ENCODE assay signal across 11 cellular contexts in the genomic region with DNA sequence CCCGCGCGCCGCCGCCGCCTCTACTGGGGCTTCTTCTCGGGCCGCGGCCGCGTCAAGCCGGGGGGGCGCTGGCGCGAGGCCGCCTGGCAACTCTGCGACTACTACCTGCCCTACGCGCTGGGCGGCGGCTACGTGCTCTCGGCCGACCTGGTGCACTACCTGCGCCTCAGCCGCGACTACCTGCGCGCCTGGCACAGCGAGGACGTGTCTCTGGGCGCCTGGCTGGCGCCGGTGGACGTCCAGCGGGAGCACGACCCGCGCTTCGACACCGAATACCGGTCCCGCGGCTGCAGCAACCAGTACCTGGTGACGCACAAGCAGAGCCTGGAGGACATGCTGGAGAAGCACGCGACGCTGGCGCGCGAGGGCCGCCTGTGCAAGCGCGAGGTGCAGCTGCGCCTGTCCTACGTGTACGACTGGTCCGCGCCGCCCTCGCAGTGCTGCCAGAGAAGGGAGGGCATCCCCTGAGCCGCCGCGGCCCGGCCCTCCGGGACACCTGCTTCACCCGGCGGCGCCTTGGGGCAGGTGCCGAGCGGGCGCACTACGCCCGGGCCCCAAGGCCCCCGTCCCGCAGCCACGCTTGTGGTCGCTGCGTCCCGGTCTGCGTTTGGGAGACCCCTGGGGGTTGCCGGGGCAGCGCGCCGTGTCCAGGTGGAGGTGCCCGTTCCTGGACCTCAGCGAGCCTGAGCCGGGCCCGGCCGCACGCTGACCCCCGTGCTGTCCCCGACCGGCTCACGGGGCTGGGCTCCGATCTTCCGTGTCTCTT. TPM values are rescaled to one million over a fixed set of nuclear protein-coding genes. Genes with fewer than 3 reads are reported as not detected.
DNase-seq lines count a peak whose midpoint lies in the region; ATAC-seq, FAIRE-seq and TF ChIP-seq lines count a peak whose summit lies in the region.
"Had no signal": no experiment of that assay in that cellular context is flagged by ENCODE, and none has a peak within 500 bp of the region (broad histone marks: within the 10 kb centered on the region; RNA-seq: fewer than 3 reads in every experiment).

No MANE protein-coding gene starts in this region.

- H3K4me3 ChIP-seq in keratinocyte (ENCODE audit: control insufficient read depth in 2 of 3, extremely low read depth in 1 of 3, insufficient read depth in 2 of 3, low read depth in 1 of 3, low read length in 3 of 3): no peak overlapping the region
- H3K4me3 ChIP-seq: body of pancreas had no signal

- H3K9ac ChIP-seq in keratinocyte (ENCODE audit: control insufficient read depth, extremely low read depth, insufficient read depth, low read length): no peak overlapping the region

- no peaks in the 10 kb centered on the region for H3K9me1 ChIP-seq in keratinocyte (ENCODE audit: control insufficient read depth, extremely low read depth, insufficient read depth, low read length)

- POLR2A ChIA-PET in WTC11 (lab: Charles Lee): no interaction called here

- peaks cover 31% of the 10 kb centered on the region for H3K36me3 Mint-ChIP-seq in T-helper 2 cell treated with Interferon-gamma antibody and Interleukin-4, amounts not matched to agents 5 μg/mL and 100 μg/mL, for 36 hours (ENCODE audit: low read depth)
- H3K36me3 Mint-ChIP-seq in WTC11: peaks cover 10% of the 10 kb centered on the region

- DNase-seq in T-helper 2 cell treated with Interferon-gamma antibody and Interleukin-4, amounts not matched to agents 5 μg/mL and 100 μg/mL, for 36 hours (ENCODE audit: low spot score): no peak
- DNase-seq in T-helper 2 cell (no peak), WTC11 (ENCODE audit: low spot score) (no peak), keratinocyte (ENCODE audit: low read depth, low spot score) (no peak), DMS114 treated with DMSO at 0.1 percent for 48 hours (lab: John Stamatoyannopoulos, UW; ENCODE audit: unreplicated experiment) (no peak), DMS53 treated with DMSO at 0.1 percent for 48 hours (lab: John Stamatoyannopoulos, UW; ENCODE audit: unreplicated experiment) (no peak), EL (no peak)
- DNase-seq in stimulated activated naive CD8-positive, alpha-beta T cell treated with anti-CD3 and anti-CD28 coated beads, Interleukin-15, amount 100 ng/mL, for 72 hours: no peak
- DNase-seq: left cardiac atrium, SHP77 treated with DMSO at 0.1 percent for 48 hours had no signal

- H3K27ac ChIP-seq in keratinocyte (ENCODE audit: control insufficient read depth, insufficient read depth, low read length): peak overlapping the region; percentile 14
- H3K27ac ChIP-seq: body of pancreas had no signal

- no peaks in the 10 kb centered on the region for H4K20me1 ChIP-seq in keratinocyte (ENCODE audit: control insufficient read depth, extremely low read depth, insufficient read depth, low read length)

- H2AFZ ChIP-seq in keratinocyte (ENCODE audit: control insufficient read depth, low read length): no peak overlapping the region

- H3K27ac Mint-ChIP-seq in T-helper 2 cell treated with Interferon-gamma antibody and Interleukin-4, amounts not matched to agents 5 μg/mL and 100 μg/mL, for 36 hours: peak overlapping the region; percentile 85
- no peak overlapping the region for H3K27ac Mint-ChIP-seq in WTC11
- H3K27ac Mint-ChIP-seq in stimulated activated naive CD8-positive, alpha-beta T cell treated with anti-CD3 and anti-CD28 coated beads, Interleukin-15, amount 100 ng/mL, for 72 hours: peak overlapping the region; percentile 74 to 82

- peak overlapping the region; percentile 45 for H3K4me2 ChIP-seq in keratinocyte (ENCODE audit: control insufficient read depth, extremely low read depth, insufficient read depth, low read depth, low read length)

- peaks cover 52% of the 10 kb centered on the region for H3K79me2 ChIP-seq in keratinocyte (ENCODE audit: control insufficient read depth, insufficient read depth, low read length)

- H3K9me3 ChIP-seq in keratinocyte (ENCODE audit: control insufficient read depth, low read depth, low read length): peaks cover 4% of the 10 kb centered on the region
- H3K9me3 ChIP-seq: body of pancreas had no signal

- dilution Hi-C loops in keratinocyte (cut with MboI; ENCODE audit: extremely low pct_ligation_motif_present, low sequenced_read_pairs): no loop called here

- H3K4me1 ChIP-seq in keratinocyte (ENCODE audit: control insufficient read depth, extremely low read depth, insufficient read depth, low read length): peaks cover 11% of the 10 kb centered on the region

- no peaks in the 10 kb centered on the region for H3K27me3 Mint-ChIP-seq in T-helper 2 cell treated with Interferon-gamma antibody and Interleukin-4, amounts not matched to agents 5 μg/mL and 100 μg/mL, for 36 hours (ENCODE audit: low read depth)
- H3K27me3 Mint-ChIP-seq in WTC11 (ENCODE audit: low read depth): no peaks in the 10 kb centered on the region
- no peaks in the 10 kb centered on the region for H3K27me3 Mint-ChIP-seq in stimulated activated naive CD8-positive, alpha-beta T cell treated with anti-CD3 and anti-CD28 coated beads, Interleukin-15, amount 100 ng/mL, for 72 hours

- ATAC-seq in WTC11: no peak
- no peak for ATAC-seq in stimulated activated naive CD8-positive, alpha-beta T cell treated with anti-CD3 and anti-CD28 coated beads, Interleukin-15, amount 100 ng/mL, for 72 hours

- H3K9me3 Mint-ChIP-seq in T-helper 2 cell treated with Interferon-gamma antibody and Interleukin-4, amounts not matched to agents 5 μg/mL and 100 μg/mL, for 36 hours: no peaks in the 10 kb centered on the region
- peaks cover 3% of the 10 kb centered on the region; the same call in 1 of the 2 replicates for H3K9me3 Mint-ChIP-seq in WTC11
- H3K9me3 Mint-ChIP-seq in stimulated activated naive CD8-positive, alpha-beta T cell treated with anti-CD3 and anti-CD28 coated beads, Interleukin-15, amount 100 ng/mL, for 72 hours: no peaks in the 10 kb centered on the region

- no peak for FAIRE-seq in keratinocyte (lab: Jason Lieb, UNC)

- no peaks in the 10 kb centered on the region for H3K27me3 ChIP-seq in keratinocyte (ENCODE audit: control insufficient read depth, extremely low read depth, insufficient read depth, low read length)

- CTCF ChIA-PET in WTC11 (lab: Charles Lee): no interaction called here

- H3K4me1 Mint-ChIP-seq in T-helper 2 cell treated with Interferon-gamma antibody and Interleukin-4, amounts not matched to agents 5 μg/mL and 100 μg/mL, for 36 hours (ENCODE audit: low read depth): peaks cover 12% of the 10 kb centered on the region
- peaks cover 10% of the 10 kb centered on the region for H3K4me1 Mint-ChIP-seq in WTC11
- peaks cover 43% of the 10 kb centered on the region for H3K4me1 Mint-ChIP-seq in stimulated activated naive CD8-positive, alpha-beta T cell treated with anti-CD3 and anti-CD28 coated beads, Interleukin-15, amount 100 ng/mL, for 72 hours

- TF ChIP-seq CTCF in WTC11 (IDR thresholded peaks at IDR 0.05) (no peak), keratinocyte (optimal IDR thresholded peaks at IDR 0.05 in 1 of 3, IDR thresholded peaks at IDR 0.05 in 1 of 3, conservative IDR thresholded peaks at IDR 0.05 in 1 of 3; ENCODE audit: extremely low read depth in 1 of 3, insufficient read depth in 2 of 3, low read length in 3 of 3) (no peak)

- H3K4me3 Mint-ChIP-seq in T-helper 2 cell treated with Interferon-gamma antibody and Interleukin-4, amounts not matched to agents 5 μg/mL and 100 μg/mL, for 36 hours: peak overlapping the region; percentile 86
- H3K4me3 Mint-ChIP-seq in WTC11: peak overlapping the region; percentile 60
- H3K4me3 Mint-ChIP-seq in stimulated activated naive CD8-positive, alpha-beta T cell treated with anti-CD3 and anti-CD28 coated beads, Interleukin-15, amount 100 ng/mL, for 72 hours: peak overlapping the region; percentile 78 to 83

- H3K36me3 ChIP-seq in keratinocyte (ENCODE audit: control insufficient read depth in 2 of 2, extremely low read depth in 1 of 2, insufficient read depth in 2 of 2, low read length in 2 of 2): peaks cover 7 to 22% of the 10 kb centered on the region in 2 experiments

RNA-seq across cellular contexts. Expression of gene B3GALT6, which starts 0.9 kb away (rescaled TPM):
- total RNA-seq in WTC11 (2021): 18.8 to 21.4 TPM (median 20.0 TPM) in 3 replicates
- 6.8 to 9.5 TPM (median 7.8 TPM) in 3 replicates for polyA plus RNA-seq in keratinocyte
- 1.5 TPM for polyA plus RNA-seq in keratinocyte (2011; ENCODE audit: low read depth)
- 4.8 and 9.2 TPM in 2 replicates for polyA plus RNA-seq in keratinocyte (2011; cell fraction: cytosol; rRNA removed)
- 10.3 and 10.8 TPM in 2 replicates for polyA plus RNA-seq in keratinocyte (2011; cell fraction: nucleus; rRNA removed)
- polyA plus RNA-seq in keratinocyte (2012; ENCODE audit: low replicate concordance): 7.0 and 11.0 TPM in 2 replicates
- polyA minus RNA-seq in keratinocyte: 2.8 to 3.5 TPM (median 2.8 TPM) in 3 replicates
- 9.2 TPM for polyA minus RNA-seq in keratinocyte (2011; cell fraction: cytosol; rRNA and poly(A)+ RNA removed)
- polyA minus RNA-seq in keratinocyte (2011; cell fraction: nucleus; rRNA and poly(A)+ RNA removed): 7.2 and 7.4 TPM in 2 replicates

RNA-seq across cellular contexts. Expression of gene SDF4, which starts 1.2 kb away (rescaled TPM):
- 92.3 to 105 TPM (median 101 TPM) in 3 replicates for total RNA-seq in WTC11 (2021)
- polyA plus RNA-seq in keratinocyte: 63.5 to 103 TPM (median 66.3 TPM) in 3 replicates
- polyA plus RNA-seq in keratinocyte (2011; ENCODE audit: low read depth): 139 TPM
- 50.4 and 107 TPM in 2 replicates for polyA plus RNA-seq in keratinocyte (2011; cell fraction: cytosol; rRNA removed)
- polyA plus RNA-seq in keratinocyte (2011; cell fraction: nucleus; rRNA removed): 118 and 153 TPM in 2 replicates
- polyA plus RNA-seq in keratinocyte (2012; ENCODE audit: low replicate concordance): 74.7 and 112 TPM in 2 replicates
- 25.3 to 111 TPM (median 27.8 TPM) in 3 replicates for polyA minus RNA-seq in keratinocyte
- polyA minus RNA-seq in keratinocyte (2011; cell fraction: cytosol; rRNA and poly(A)+ RNA removed): 104 TPM
- 91.0 and 91.9 TPM in 2 replicates for polyA minus RNA-seq in keratinocyte (2011; cell fraction: nucleus; rRNA and poly(A)+ RNA removed)

RNA-seq across cellular contexts. Expression of gene C1QTNF12, which starts 13.5 kb away (rescaled TPM):
- total RNA-seq in WTC11 (2021): 8.5 to 10.3 TPM (median 8.5 TPM) in 3 replicates
- 0.15 to 0.46 TPM (median 0.18 TPM) in 3 replicates for polyA plus RNA-seq in keratinocyte
- polyA plus RNA-seq in keratinocyte (2011; ENCODE audit: low read depth): not detected
- polyA plus RNA-seq in keratinocyte (2011; cell fraction: cytosol; rRNA removed): 0.14 TPM in 1 of 2 replicates, not detected in the other
- 1.1 and 1.2 TPM in 2 replicates for polyA plus RNA-seq in keratinocyte (2011; cell fraction: nucleus; rRNA removed)
- polyA plus RNA-seq in keratinocyte (2012; ENCODE audit: low replicate concordance): 0.26 and 1.9 TPM in 2 replicates
- polyA minus RNA-seq in keratinocyte: not detected in 3 replicates
- polyA minus RNA-seq in keratinocyte (2011; cell fraction: cytosol; rRNA and poly(A)+ RNA removed): not detected
- polyA minus RNA-seq in keratinocyte (2011; cell fraction: nucleus; rRNA and poly(A)+ RNA removed): not detected in 2 replicates
- total RNA-seq: body of pancreas had no signal

RNA-seq across cellular contexts. Expression of gene TNFRSF4, which starts 19.0 kb away (rescaled TPM):
- total RNA-seq in WTC11 (2021): 0.18 to 0.33 TPM in 2 of 3 replicates, not detected in the other
- polyA plus RNA-seq in keratinocyte: 0.04 TPM in 1 of 3 replicates, not detected in the others
- not detected for polyA plus RNA-seq in keratinocyte (2011; ENCODE audit: low read depth)
- not detected in 2 replicates for polyA plus RNA-seq in keratinocyte (2011; cell fraction: cytosol; rRNA removed)
- not detected in 2 replicates for polyA plus RNA-seq in keratinocyte (2011; cell fraction: nucleus; rRNA removed)
- not detected in 2 replicates for polyA plus RNA-seq in keratinocyte (2012; ENCODE audit: low replicate concordance)
- not detected in 3 replicates for polyA minus RNA-seq in keratinocyte
- polyA minus RNA-seq in keratinocyte (2011; cell fraction: cytosol; rRNA and poly(A)+ RNA removed): not detected
- not detected in 2 replicates for polyA minus RNA-seq in keratinocyte (2011; cell fraction: nucleus; rRNA and poly(A)+ RNA removed)

RNA-seq across cellular contexts. Expression of gene TNFRSF18, which starts 26.6 kb away (rescaled TPM):
- total RNA-seq in WTC11 (2021): 0.83 to 1.2 TPM (median 1.1 TPM) in 3 replicates
- 0.09 to 0.63 TPM (median 0.21 TPM) in 3 replicates for polyA plus RNA-seq in keratinocyte
- polyA plus RNA-seq in keratinocyte (2011; ENCODE audit: low read depth): not detected
- 0.07 and 0.34 TPM in 2 replicates for polyA plus RNA-seq in keratinocyte (2011; cell fraction: cytosol; rRNA removed)
- polyA plus RNA-seq in keratinocyte (2011; cell fraction: nucleus; rRNA removed): 0.23 and 0.88 TPM in 2 replicates
- 0.18 and 0.21 TPM in 2 replicates for polyA plus RNA-seq in keratinocyte (2012; ENCODE audit: low replicate concordance)
- not detected in 3 replicates for polyA minus RNA-seq in keratinocyte
- polyA minus RNA-seq in keratinocyte (2011; cell fraction: cytosol; rRNA and poly(A)+ RNA removed): not detected
- 0.78 TPM in 1 of 2 replicates, not detected in the other for polyA minus RNA-seq in keratinocyte (2011; cell fraction: nucleus; rRNA and poly(A)+ RNA removed)
- total RNA-seq: body of pancreas had no signal
